ENCODE assay signal across 8 cellular contexts in the genomic region with DNA sequence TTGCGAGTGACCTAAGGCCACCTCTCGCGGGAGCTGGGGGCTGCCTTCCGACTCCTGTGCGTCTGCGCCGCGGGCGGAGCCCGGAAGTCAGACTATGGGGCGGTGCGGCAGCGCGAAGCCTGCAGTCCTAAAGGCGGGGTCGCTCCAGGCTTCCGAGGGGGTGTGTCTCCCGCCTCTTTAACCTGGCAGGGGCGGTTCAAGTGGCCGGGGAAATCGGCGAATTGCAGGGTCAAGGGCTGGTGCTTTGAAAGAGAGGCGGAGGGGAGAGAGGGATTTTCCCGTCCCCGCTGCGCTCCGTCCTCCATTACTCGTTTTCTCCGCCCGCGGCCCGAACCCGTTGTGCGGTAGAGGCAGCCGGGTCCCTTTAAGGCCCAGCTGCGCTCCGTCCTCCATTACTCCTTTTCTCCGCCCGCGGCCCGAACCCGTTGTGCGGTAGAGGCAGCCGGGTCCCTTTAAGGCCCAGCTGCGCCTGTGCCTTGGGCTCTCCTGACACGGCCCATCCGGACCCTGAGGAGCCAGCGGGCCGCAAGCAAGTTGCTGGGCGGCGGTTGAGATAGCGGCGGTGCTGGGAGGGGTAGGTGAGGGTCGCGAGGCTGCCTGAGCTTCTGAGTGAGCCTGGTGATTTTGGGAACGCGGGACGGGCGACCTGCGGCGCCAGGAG. TPM values are rescaled to one million over a fixed set of nuclear protein-coding genes. Genes with fewer than 3 reads are reported as not detected.
A peak's percentile ranks its signal among the peaks of the same experiment; 100 is the strongest.
DNase-seq lines count a peak whose midpoint lies in the region; ATAC-seq and TF ChIP-seq lines count a peak whose summit lies in the region.
"Not testable (repeated sequence)": the region's sequence is repeated elsewhere in the genome, so short reads cannot be mapped to it uniquely, and the experiment has no call there.

A gene with protein sequence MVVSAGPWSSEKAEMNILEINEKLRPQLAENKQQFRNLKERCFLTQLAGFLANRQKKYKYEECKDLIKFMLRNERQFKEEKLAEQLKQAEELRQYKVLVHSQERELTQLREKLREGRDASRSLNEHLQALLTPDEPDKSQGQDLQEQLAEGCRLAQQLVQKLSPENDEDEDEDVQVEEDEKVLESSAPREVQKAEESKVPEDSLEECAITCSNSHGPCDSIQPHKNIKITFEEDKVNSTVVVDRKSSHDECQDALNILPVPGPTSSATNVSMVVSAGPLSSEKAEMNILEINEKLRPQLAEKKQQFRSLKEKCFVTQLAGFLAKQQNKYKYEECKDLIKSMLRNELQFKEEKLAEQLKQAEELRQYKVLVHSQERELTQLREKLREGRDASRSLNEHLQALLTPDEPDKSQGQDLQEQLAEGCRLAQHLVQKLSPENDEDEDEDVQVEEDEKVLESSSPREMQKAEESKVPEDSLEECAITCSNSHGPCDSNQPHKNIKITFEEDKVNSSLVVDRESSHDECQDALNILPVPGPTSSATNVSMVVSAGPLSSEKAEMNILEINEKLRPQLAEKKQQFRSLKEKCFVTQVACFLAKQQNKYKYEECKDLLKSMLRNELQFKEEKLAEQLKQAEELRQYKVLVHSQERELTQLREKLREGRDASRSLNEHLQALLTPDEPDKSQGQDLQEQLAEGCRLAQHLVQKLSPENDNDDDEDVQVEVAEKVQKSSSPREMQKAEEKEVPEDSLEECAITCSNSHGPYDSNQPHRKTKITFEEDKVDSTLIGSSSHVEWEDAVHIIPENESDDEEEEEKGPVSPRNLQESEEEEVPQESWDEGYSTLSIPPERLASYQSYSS (N-terminal part only) (plus strand): TSS at position 83 of the 661 bp plus-strand sequence. CDS start 21,820 bp downstream, outside the sequence.

- TF ChIP-seq POLR2A in GM19099 (IDR thresholded peaks at IDR 0.05; ENCODE audit: extremely low read depth, insufficient read length, low read depth), result peak; percentile 50

- H3K36me3 ChIP-seq in kidney epithelial cell (ENCODE audit: control insufficient read depth, insufficient read depth, low read length), result not testable (repeated sequence)

- H3K4me3 ChIP-seq in kidney epithelial cell (ENCODE audit: low read depth, low read length), result peak within 1 kb of the TSS; percentile 54

- TF ChIP-seq CTCF in kidney epithelial cell (IDR thresholded peaks at IDR 0.05; ENCODE audit: insufficient read depth, low read length, poor library complexity, severe bottlenecking), result not testable (repeated sequence)

- peak; percentile 63 for ATAC-seq in HG03378 (IDR thresholded peaks at IDR 0.05; ENCODE audit: unreplicated experiment)

- H3K27me3 ChIP-seq in kidney epithelial cell (ENCODE audit: control insufficient read depth, insufficient read depth, low read length), result not testable (repeated sequence)

- peak; percentile 23 to 40 for DNase-seq in AML-193 (lab: John Stamatoyannopoulos, UW)
- peak; percentile 67 for DNase-seq in NCI-H510A treated with DMSO at 0.1 percent for 48 hours (lab: John Stamatoyannopoulos, UW)
- peak; percentile 86 for DNase-seq in activated CD4-positive, CD25-positive, alpha-beta regulatory T cell treated with anti-CD3 and anti-CD28 coated beads, Interleukin-2, amount 50 U/mL, for 72 hours
- peak; percentile 76 for DNase-seq in cerebellar cortex (ENCODE audit: low spot score)
- DNase-seq in kidney epithelial cell (ENCODE audit: low read depth), result peak; percentile 32
- peak; percentile 56 to 80 (median 67) for DNase-seq in stimulated activated CD4-positive, alpha-beta T cell treated with anti-CD3 and anti-CD28 coated beads, Interleukin-12 subunit alpha, Interleukin-12 subunit beta, amount 100 ng/mL, for 48 hours (ENCODE audit: low read depth in 2 of 3, low spot score in 1 of 3)

RNA-seq across cellular contexts. Expression of the gene that starts here (rescaled TPM):
- total RNA-seq in kidney epithelial cell, result 13.7 and 13.8 TPM in 2 replicates

Comparison
In these comparisons a context has a peak if more than half of its experiments do, and no peak if none do; other contexts are left out.
1. Peak in every context shown above with its lines: DNase-seq, ATAC-seq and H3K4me3 ChIP-seq.
2. DNase-seq: peak in every context shown above with its lines; median percentile 86 in activated CD4-positive, CD25-positive, alpha-beta regulatory T cell treated with anti-CD3 and anti-CD28 coated beads, Interleukin-2, amount 50 U/mL, for 72 hours; 76 in cerebellar cortex; 67 in NCI-H510A treated with DMSO at 0.1 percent for 48 hours; 67 in stimulated activated CD4-positive, alpha-beta T cell treated with anti-CD3 and anti-CD28 coated beads, Interleukin-12 subunit alpha, Interleukin-12 subunit beta, amount 100 ng/mL, for 48 hours; 32 in kidney epithelial cell; 32 in AML-193.